19 cellular contexts compared by ENCODE assay signal in the genomic region with DNA sequence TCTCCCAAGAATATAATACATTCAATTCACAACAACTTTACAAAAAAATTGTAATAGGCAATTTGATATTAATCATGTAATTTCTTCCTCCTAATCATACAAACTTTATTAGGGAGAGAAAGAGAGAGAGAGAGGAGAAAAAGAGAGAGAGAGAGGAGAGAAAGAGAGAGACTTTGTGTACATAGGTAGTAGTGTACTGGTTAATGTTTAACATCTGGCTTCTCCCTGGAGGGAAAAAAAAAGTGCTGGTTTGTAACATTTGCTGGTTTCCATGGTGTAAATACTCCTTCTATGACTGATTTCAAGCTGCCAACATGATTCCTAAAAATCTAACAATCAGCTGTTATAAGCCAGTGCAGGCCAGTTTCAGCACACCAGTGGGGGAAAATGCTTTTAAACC.
DNase-seq lines count a peak whose midpoint lies in the region; ATAC-seq, FAIRE-seq and TF ChIP-seq lines count a peak whose summit lies in the region.
"Had no signal": no experiment of that assay in that cellular context is flagged by ENCODE, and none has a peak within 500 bp of the region (broad histone marks: within the 10 kb centered on the region; RNA-seq: fewer than 3 reads in every experiment).

No MANE protein-coding gene starts in this region.

- TF ChIP-seq CTCF in VCaP (conservative IDR thresholded peaks at IDR 0.05) (no peak), kidney (IDR thresholded peaks at IDR 0.05; ENCODE audit: borderline replicate concordance, extremely low read depth, insufficient read depth) (no peak), pancreas (IDR thresholded peaks at IDR 0.05) (no peak)

- peak; percentile 68 for FAIRE-seq in kidney (lab: Jason Lieb, UNC)
- FAIRE-seq in pancreas (lab: Jason Lieb, UNC): peak; percentile 5
- FAIRE-seq: urothelium cell line had no signal

- DNase-seq in Ammon's horn (ENCODE audit: low spot score) (peak; percentile 25), kidney (no peak), pancreas (peak in 1 of 6 donors; percentile 15), DMS79 (lab: John Stamatoyannopoulos, UW) (no peak), KG1 (lab: John Stamatoyannopoulos, UW) (no peak), NCI-H82 treated with DMSO at 0.1 percent for 48 hours (lab: John Stamatoyannopoulos, UW; ENCODE audit: unreplicated experiment) (no peak)
- DNase-seq in activated CD4-positive, alpha-beta T cell treated with anti-CD3 and anti-CD28 coated beads for 1 hour: no peak
- DNase-seq: activated CD8-positive, alpha-beta memory T cell treated with anti-CD3 and anti-CD28 coated beads for 24 hours; glutamatergic neuron; islet precursor cell; NCI-H2171; ovary; stimulated activated CD4-positive, alpha-beta T cell treated with anti-CD3 and anti-CD28 coated beads, Interleukin-12 subunit alpha, Interleukin-12 subunit beta, amount 100 ng/mL, for 4 hours; stimulated activated naive CD4-positive, alpha-beta T cell treated with Interleukin-2 at 50 U/mL for 16 hours had no signal

- H3K9ac ChIP-seq in kidney (ENCODE audit: low read length in 2 of 2): no peak overlapping the region

- H3K27ac ChIP-seq in VCaP (peak overlapping the region; percentile 55), kidney (ENCODE audit: low read depth in 2 of 2, low read length in 2 of 2) (no peak overlapping the region), pancreas (no peak overlapping the region)
- H3K27ac ChIP-seq: HL-60, ovary had no signal

- H3K4me3 ChIP-seq in kidney (ENCODE audit: low read length in 2 of 2) (no peak overlapping the region), pancreas (no peak overlapping the region)
- H3K4me3 ChIP-seq: GM23338, ovary had no signal

- H3K27me3 ChIP-seq in pancreas: no peaks in the 10 kb centered on the region
- H3K27me3 ChIP-seq: ovary had no signal

- H3K36me3 ChIP-seq in kidney (ENCODE audit: control insufficient read depth in 1 of 2, insufficient read depth in 2 of 2, low read length in 2 of 2) (no peaks in the 10 kb centered on the region), pancreas (no peaks in the 10 kb centered on the region)
- H3K36me3 ChIP-seq: ovary had no signal

- no peaks in the 10 kb centered on the region for H3K9me3 ChIP-seq in kidney (ENCODE audit: control insufficient read depth in 1 of 2, low read length in 2 of 2)
- no peaks in the 10 kb centered on the region for H3K9me3 ChIP-seq in pancreas
- H3K9me3 ChIP-seq: ovary had no signal

- peak; percentile 99 to 100 (median 99) for ATAC-seq in pancreas
- ATAC-seq: activated T-helper 17 cell treated with anti-CD3 and anti-CD28 coated beads, Interleukin-2, amount 50 U/mL, for 72 hours; GM23338 had no signal

- intact Hi-C loops in kidney (cut with DNase I): no loop called here
- intact Hi-C loops in pancreas (cut with DNase I): no loop called here

- H3K4me1 ChIP-seq in kidney (ENCODE audit: control insufficient read depth in 1 of 2, insufficient read depth in 1 of 2, low read depth in 1 of 2, low read length in 2 of 2): no peaks in the 10 kb centered on the region
- H3K4me1 ChIP-seq in pancreas: peaks cover 4 to 11% (median 4%) of the 10 kb centered on the region in 3 donors
